ENCODE assay signal across 23 cellular contexts in genomic region chr1:111054656-111055055, GRCh38.
DNase-seq lines count a peak whose midpoint lies in the region; ATAC-seq, FAIRE-seq and TF ChIP-seq lines count a peak whose summit lies in the region.
"Had no signal": no experiment of that assay in that cellular context is flagged by ENCODE, and none has a peak within 500 bp of the region (broad histone marks: within the 10 kb centered on the region; RNA-seq: fewer than 3 reads in every experiment).

No MANE protein-coding gene starts in this region.

- no peak for TF ChIP-seq EP300 in K562 (IDR thresholded peaks at IDR 0.05; ENCODE audit: low read length)

- no peak overlapping the region for H3K4me3 ChIP-seq in K562
- H3K4me3 ChIP-seq: A549, BLaER1, GM12878 had no signal

- H2AFZ ChIP-seq in K562 (ENCODE audit: low read depth, low read length), result no peak overlapping the region

- H3K79me2 ChIP-seq in K562 (ENCODE audit: control insufficient read depth, insufficient read depth, low read length), result no peaks in the 10 kb centered on the region

- H4K20me1 ChIP-seq in K562 (replicated peaks; ENCODE audit: control insufficient read depth, insufficient read depth, low read length), result no peaks in the 10 kb centered on the region
- H4K20me1 ChIP-seq: BLaER1 had no signal

- DNase-seq in DMS 273 (lab: John Stamatoyannopoulos, UW; ENCODE audit: unreplicated experiment), result peak; percentile 13
- DNase-seq in DMS 273 treated with DMSO at 0.1 percent for 48 hours (lab: John Stamatoyannopoulos, UW), result no peak
- DNase-seq in NCI-H2171 (lab: John Stamatoyannopoulos, UW), result peak; percentile 35
- no peak for DNase-seq in K562 (ENCODE audit: extremely low read depth in 1 of 4, low spot score in 3 of 4)
- DNase-seq in SW480 (ENCODE audit: low spot score), result no peak
- DNase-seq: BE2C; C1 segment of cervical spinal cord; CD4-positive, alpha-beta memory T cell; CD4-positive, CD25-positive, alpha-beta regulatory T cell; CD8-positive, alpha-beta memory T cell; COR-L47; DMS153; DMS53; DMS79; DND-41; EL; GDM1 had no signal

- TF ChIP-seq POLR2A in K562 (conservative IDR thresholded peaks at IDR 0.05), result peak; percentile 21; the same call in 1 of the 2 replicates

- H3K9ac ChIP-seq in K562 (ENCODE audit: insufficient read depth in 1 of 2, low read depth in 2 of 2, low read length in 2 of 2), result no peak overlapping the region
- H3K9ac ChIP-seq: BLaER1 had no signal

- no peaks in the 10 kb centered on the region for H3K4me1 ChIP-seq in K562 (replicated peaks in 1 of 2; ENCODE audit: control insufficient read depth in 2 of 2, insufficient read depth in 2 of 2, low read length in 2 of 2)
- H3K4me1 ChIP-seq: A549, BE2C, BLaER1 had no signal

- H3K9me3 ChIP-seq in K562 (replicated peaks; ENCODE audit: control insufficient read depth, insufficient read depth, low read depth, low read length), result no peaks in the 10 kb centered on the region
- H3K9me3 ChIP-seq: A549, BE2C, BLaER1 had no signal

- intact Hi-C loops in K562 (cut with micrococcal nuclease), result no loop called here

- no peaks in the 10 kb centered on the region for H3K36me3 ChIP-seq in K562 (ENCODE audit: control insufficient read depth, insufficient read depth, low read length)
- H3K36me3 ChIP-seq: BE2C, BLaER1 had no signal

- TF ChIP-seq CTCF in K562 (IDR thresholded peaks at IDR 0.05 in 2 of 3, conservative IDR thresholded peaks at IDR 0.05 in 1 of 3; ENCODE audit: insufficient read depth in 2 of 3, low read depth in 1 of 3, low read length in 3 of 3), result no peak

- no peaks in the 10 kb centered on the region for H3K27me3 ChIP-seq in K562 (ENCODE audit: control insufficient read depth in 2 of 2, insufficient read depth in 2 of 2, low read length in 2 of 2)
- H3K27me3 ChIP-seq: BE2C, BLaER1 had no signal

- BruUV-seq in K562 (replicated peaks; lab: Mats Ljungman, UMichigan), result no TSS peak

- CTCF ChIA-PET in K562 (lab: Yijun Ruan, JAX; ENCODE audit: low intra/inter-chr PET ratio), result no interaction called here

- in situ Hi-C loops in K562 (cut with MboI), result no loop called here

- H3K27ac ChIP-seq in K562 (ENCODE audit: extremely low read depth, low read depth, low read length), result no peak overlapping the region
- H3K27ac ChIP-seq: 22Rv1, A549, BLaER1 had no signal

- no peak for TF ChIP-seq RAD21 in K562 (CRISPR knock-in tag; conservative IDR thresholded peaks at IDR 0.05 in 1 of 2, IDR thresholded peaks at IDR 0.05 in 1 of 2)

- no peak for ATAC-seq in K562
- ATAC-seq: A549, GM12878 had no signal

- H3K4me2 ChIP-seq in K562 (ENCODE audit: insufficient read depth, low read length), result no peak overlapping the region
- H3K4me2 ChIP-seq: A549, BLaER1 had no signal

- WGBS in K562 (ENCODE audit: insufficient coverage, low coverage, missing lambda C conversion rate), result 0% methylated on average over 2 of the region's 2 CpGs

- POLR2A ChIA-PET in K562 (lab: Yijun Ruan, JAX), result no interaction called here

- no peaks in the 10 kb centered on the region for H3K9me1 ChIP-seq in K562 (ENCODE audit: control insufficient read depth, insufficient read depth, low read length)

- FAIRE-seq in K562 (lab: Jason Lieb, UNC), result no peak
- FAIRE-seq: A549, GM12878, GM12892, GM18507 had no signal

TF ChIP-seq in K562, 482 proteins besides CTCF, POLR2A, EP300 and RAD21:
- TF ChIP-seq ZNF707 (CRISPR knock-in tag; conservative IDR thresholded peaks at IDR 0.05), result no peak
- no peak for TF ChIP-seq PRPF4 (IDR thresholded peaks at IDR 0.05; ENCODE audit: insufficient read depth, low read depth, low read length, poor library complexity, severe bottlenecking)
- TF ChIP-seq STAT5B (CRISPR knock-in tag; IDR thresholded peaks at IDR 0.05), result no peak
- no peak for TF ChIP-seq ZNF586 (CRISPR knock-in tag; conservative IDR thresholded peaks at IDR 0.05)
- TF ChIP-seq STAG1 (CRISPR knock-in tag; IDR thresholded peaks at IDR 0.05; ENCODE audit: borderline replicate concordance), result no peak
- TF ChIP-seq MYBL2 (IDR thresholded peaks at IDR 0.05; ENCODE audit: low read depth), result no peak
- no peak for TF ChIP-seq MYBL2 (CRISPR knock-in tag; IDR thresholded peaks at IDR 0.05; ENCODE audit: borderline replicate concordance)
- TF ChIP-seq, protein P1, sequence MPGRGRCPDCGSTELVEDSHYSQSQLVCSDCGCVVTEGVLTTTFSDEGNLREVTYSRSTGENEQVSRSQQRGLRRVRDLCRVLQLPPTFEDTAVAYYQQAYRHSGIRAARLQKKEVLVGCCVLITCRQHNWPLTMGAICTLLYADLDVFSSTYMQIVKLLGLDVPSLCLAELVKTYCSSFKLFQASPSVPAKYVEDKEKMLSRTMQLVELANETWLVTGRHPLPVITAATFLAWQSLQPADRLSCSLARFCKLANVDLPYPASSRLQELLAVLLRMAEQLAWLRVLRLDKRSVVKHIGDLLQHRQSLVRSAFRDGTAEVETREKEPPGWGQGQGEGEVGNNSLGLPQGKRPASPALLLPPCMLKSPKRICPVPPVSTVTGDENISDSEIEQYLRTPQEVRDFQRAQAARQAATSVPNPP (IDR thresholded peaks at IDR 0.05; ENCODE audit: borderline replicate concordance, insufficient read depth, insufficient read length), result no peak
- no peak for TF ChIP-seq MYC (IDR thresholded peaks at IDR 0.05; ENCODE audit: low read depth, low read length)
- no peak for TF ChIP-seq MYC (CRISPR knock-in tag; IDR thresholded peaks at IDR 0.05; ENCODE audit: borderline replicate concordance, low read depth)
- no peak for TF ChIP-seq SREBF2 (CRISPR knock-in tag; IDR thresholded peaks at IDR 0.05)
- no peak for TF ChIP-seq POLR2AphosphoS5 (IDR thresholded peaks at IDR 0.05; ENCODE audit: control insufficient read depth, insufficient read depth, low read depth, low read length)
- TF ChIP-seq VEZF1 (CRISPR knock-in tag; IDR thresholded peaks at IDR 0.05), result no peak
- no peak for TF ChIP-seq NBN (IDR thresholded peaks at IDR 0.05; ENCODE audit: low read depth)

Comparison
In these comparisons a context has a peak if more than half of its experiments do, and no peak if none do; other contexts are left out.
1. DNase-seq: peak in DMS 273 (single experiment) and NCI-H2171 (single experiment); none in DMS 273 treated with DMSO at 0.1 percent for 48 hours (single experiment), K562 (0 of 4) and SW480 (single experiment).